Comparison of ENCODE assay signal across 1 cellular context in genomic region chr12:116667752-116668151, GRCh38.
TF ChIP-seq lines count a peak whose summit lies in the region.

No MANE protein-coding gene starts in this region.

TF ChIP-seq in HepG2, 621 proteins besides CTCF, POLR2A, EP300 and RAD21 (continued from another document):
- TF ChIP-seq ZNF770 (CRISPR knock-in tag; IDR thresholded peaks at IDR 0.05): peak; percentile 36; the same call in 1 of the 2 replicates
